In the genomic region with DNA sequence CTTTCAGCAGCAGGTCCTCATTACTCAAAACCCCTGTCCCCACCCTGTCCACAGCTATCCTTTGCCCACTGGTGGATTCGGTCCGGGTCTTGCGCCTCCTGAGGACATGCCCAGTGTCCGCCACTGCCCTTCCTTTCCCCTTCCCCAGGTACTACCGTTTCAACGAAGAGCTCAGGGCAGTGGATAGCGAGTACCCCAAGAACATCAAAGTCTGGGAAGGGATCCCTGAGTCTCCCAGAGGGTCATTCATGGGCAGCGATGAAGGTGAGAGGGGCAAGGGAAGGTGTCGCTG, we compare ENCODE assay signal across 16 cellular contexts. TPM values are rescaled to one million over a fixed set of nuclear protein-coding genes. Genes with fewer than 3 reads are reported as not detected.
"Had no signal": no experiment of that assay in that cellular context is flagged by ENCODE, and none has a peak within 500 bp of the region (broad histone marks: within the 10 kb centered on the region; RNA-seq: fewer than 3 reads in every experiment).

No MANE protein-coding gene starts in this region.

- H3K36me3 ChIP-seq: WERI-Rb-1 had no signal

- H3K27ac ChIP-seq: body of pancreas, parathyroid adenoma, WERI-Rb-1 had no signal

- DNase-seq: activated CD4-positive, alpha-beta memory T cell treated with anti-CD3 and anti-CD28 coated beads for 36 hours; activated T-cell treated with anti-CD3 and anti-CD28 coated beads, Interleukin-2, amount 50 U/mL, for 24 hours; cortex of kidney; effector memory CD4-positive, alpha-beta T cell; gastrocnemius medialis; heart right ventricle; left colon; retina; WERI-Rb-1 had no signal

- ATAC-seq: body of pancreas, gastrocnemius medialis, heart right ventricle, left colon had no signal

- H3K4me3 ChIP-seq: body of pancreas, gastrocnemius medialis, heart right ventricle, lung had no signal

- H3K4me3 Mint-ChIP-seq: activated CD4-positive, alpha-beta memory T cell treated with anti-CD3 and anti-CD28 coated beads for 36 hours; activated naive CD4-positive, alpha-beta T cell treated with anti-CD3 and anti-CD28 coated beads, Interleukin-2, amount 50 U/mL, for 24 hours; activated T-cell treated with anti-CD3 and anti-CD28 coated beads, Interleukin-2, amount 50 U/mL, for 24 hours; central memory CD8-positive, alpha-beta T cell; stimulated activated naive CD8-positive, alpha-beta T cell treated with anti-CD3 and anti-CD28 coated beads, Interleukin-15, Interleukin-2, amounts not matched to agents 100 ng/mL and 50 ng/mL, for 24 hours; T-helper 1 cell treated with Interleukin-12 subunit alpha and Interleukin-12 subunit beta and Interleukin-4 antibody, amounts not matched to agents 30 μg/mL and 1 μg/mL, for 36 hours had no signal

- H3K9ac ChIP-seq: parathyroid adenoma had no signal

- H3K36me3 Mint-ChIP-seq: activated CD4-positive, alpha-beta memory T cell treated with anti-CD3 and anti-CD28 coated beads for 36 hours; activated naive CD4-positive, alpha-beta T cell treated with anti-CD3 and anti-CD28 coated beads, Interleukin-2, amount 50 U/mL, for 24 hours had no signal

- H3K27me3 ChIP-seq: body of pancreas, gastrocnemius medialis, heart right ventricle had no signal

- H3K27me3 Mint-ChIP-seq: activated naive CD4-positive, alpha-beta T cell treated with anti-CD3 and anti-CD28 coated beads, Interleukin-2, amount 50 U/mL, for 24 hours had no signal

- H3K9me3 Mint-ChIP-seq: activated CD4-positive, alpha-beta memory T cell treated with anti-CD3 and anti-CD28 coated beads for 36 hours; activated naive CD4-positive, alpha-beta T cell treated with anti-CD3 and anti-CD28 coated beads, Interleukin-2, amount 50 U/mL, for 24 hours; activated T-cell treated with anti-CD3 and anti-CD28 coated beads, Interleukin-2, amount 50 U/mL, for 24 hours; central memory CD8-positive, alpha-beta T cell; stimulated activated naive CD8-positive, alpha-beta T cell treated with anti-CD3 and anti-CD28 coated beads, Interleukin-15, Interleukin-2, amounts not matched to agents 100 ng/mL and 50 ng/mL, for 24 hours; T-helper 1 cell treated with Interleukin-12 subunit alpha and Interleukin-12 subunit beta and Interleukin-4 antibody, amounts not matched to agents 30 μg/mL and 1 μg/mL, for 36 hours had no signal

- H3K27ac Mint-ChIP-seq: activated CD4-positive, alpha-beta memory T cell treated with anti-CD3 and anti-CD28 coated beads for 36 hours; activated naive CD4-positive, alpha-beta T cell treated with anti-CD3 and anti-CD28 coated beads, Interleukin-2, amount 50 U/mL, for 24 hours; activated T-cell treated with anti-CD3 and anti-CD28 coated beads, Interleukin-2, amount 50 U/mL, for 24 hours; stimulated activated naive CD8-positive, alpha-beta T cell treated with anti-CD3 and anti-CD28 coated beads, Interleukin-15, Interleukin-2, amounts not matched to agents 100 ng/mL and 50 ng/mL, for 24 hours; T-helper 1 cell treated with Interleukin-12 subunit alpha and Interleukin-12 subunit beta and Interleukin-4 antibody, amounts not matched to agents 30 μg/mL and 1 μg/mL, for 36 hours had no signal

- H2AFZ ChIP-seq: parathyroid adenoma had no signal

- H3K4me1 Mint-ChIP-seq: activated naive CD4-positive, alpha-beta T cell treated with anti-CD3 and anti-CD28 coated beads, Interleukin-2, amount 50 U/mL, for 24 hours; central memory CD8-positive, alpha-beta T cell had no signal

- H3K9me3 ChIP-seq: body of pancreas, gastrocnemius medialis, heart right ventricle had no signal

RNA-seq across cellular contexts. Expression of a gene that starts 38.0 kb away (rescaled TPM):
- total RNA-seq: body of pancreas had no signal
